Comparison of ENCODE assay signal across 8 cellular contexts in genomic region chr10:63264852-63265617, GRCh38.
DNase-seq lines count a peak whose midpoint lies in the region; ATAC-seq and TF ChIP-seq lines count a peak whose summit lies in the region.

No MANE protein-coding gene starts in this region.

- no peak overlapping the region for H2BK12ac ChIP-seq in neuronal stem cell (ENCODE audit: low read length)

- H3K9ac ChIP-seq in neuronal stem cell (ENCODE audit: low read depth, low read length, poor library complexity) = no peak overlapping the region

- no peak overlapping the region for H3K4me2 ChIP-seq in neuronal stem cell (ENCODE audit: insufficient read depth, low read length, poor library complexity, severe bottlenecking)

- H2AFZ ChIP-seq in neuronal stem cell (ENCODE audit: low read length) = no peak overlapping the region

- H3K27me3 ChIP-seq in SJCRH30 = no peaks in the 10 kb centered on the region
- H3K27me3 ChIP-seq in neuronal stem cell (ENCODE audit: control insufficient read depth in 3 of 3, insufficient read depth in 3 of 3, low read depth in 1 of 3, low read length in 3 of 3) = no peaks in the 10 kb centered on the region

- H4K8ac ChIP-seq in neuronal stem cell (ENCODE audit: low read depth, low read length) = no peak overlapping the region

- H3K79me1 ChIP-seq in neuronal stem cell (ENCODE audit: low read depth, low read length) = peaks cover 2% of the 10 kb centered on the region

- peaks cover 12% of the 10 kb centered on the region for H3K36me3 Mint-ChIP-seq in stimulated activated memory B cell treated with anti-CD40 and anti-IgM and Interleukin-4, amounts not matched to agents 10 μg/mL and 1 μg/mL and 100 μg/mL, for 72 hours

- no peak overlapping the region for H2BK5ac ChIP-seq in neuronal stem cell (ENCODE audit: low read length)

- H3K14ac ChIP-seq in neuronal stem cell (ENCODE audit: low read length) = no peak overlapping the region

- no peak overlapping the region for H2BK15ac ChIP-seq in neuronal stem cell (ENCODE audit: low read length)

- no peaks in the 10 kb centered on the region for H3K27me3 Mint-ChIP-seq in stimulated activated memory B cell treated with anti-CD40 and anti-IgM and Interleukin-4, amounts not matched to agents 10 μg/mL and 1 μg/mL and 100 μg/mL, for 72 hours

- intact Hi-C loops in left colon (cut with DNase I, micrococcal nuclease) = loop anchor here in 1 of 2 donors (5.0 kb wide), 1 partner anchor 367 kb away; no protein-coding TSS in a partner anchor

- H3K23ac ChIP-seq in neuronal stem cell (ENCODE audit: low read depth, low read length, poor library complexity) = no peak overlapping the region

- H3K27ac ChIP-seq in SJCRH30 (peak overlapping the region; percentile 97), neuronal stem cell (replicated peaks; ENCODE audit: low read length) (no peak overlapping the region)

- H4K91ac ChIP-seq in neuronal stem cell (ENCODE audit: low read depth, low read length, poor library complexity) = no peak overlapping the region

- H3K4me1 ChIP-seq in SJCRH30 (peaks cover 15% of the 10 kb centered on the region), neuronal stem cell (ENCODE audit: control insufficient read depth in 2 of 2, insufficient read depth in 1 of 2, low read depth in 1 of 2, low read length in 2 of 2) (no peaks in the 10 kb centered on the region)

- TF ChIP-seq CTCF in cardiac fibroblast (IDR thresholded peaks at IDR 0.05; ENCODE audit: low read depth, low read length) = no peak

- H3K36me3 ChIP-seq in SJCRH30 (peaks cover 34% of the 10 kb centered on the region), neuronal stem cell (replicated peaks in 1 of 2; ENCODE audit: control insufficient read depth in 2 of 2, insufficient read depth in 2 of 2, low read length in 2 of 2) (peaks cover 0 to 37% of the 10 kb centered on the region in 2 donors)

- H3K4me3 Mint-ChIP-seq in stimulated activated memory B cell treated with anti-CD40 and anti-IgM and Interleukin-4, amounts not matched to agents 10 μg/mL and 1 μg/mL and 100 μg/mL, for 72 hours = peak overlapping the region; percentile 86

- no CpG with 5 or more reads among the region's 5 CpGs for WGBS in neuronal stem cell (ENCODE audit: extremely low coverage in 2 of 2, insufficient read length in 2 of 2, insufficient replicate concordance in 1 of 2), 2 donors

- H2AK5ac ChIP-seq in neuronal stem cell (ENCODE audit: low read depth, low read length) = no peak overlapping the region

- no peaks in the 10 kb centered on the region for H3K9me3 Mint-ChIP-seq in stimulated activated memory B cell treated with anti-CD40 and anti-IgM and Interleukin-4, amounts not matched to agents 10 μg/mL and 1 μg/mL and 100 μg/mL, for 72 hours

- peak overlapping the region; percentile 77 for H3K4me3 ChIP-seq in SJCRH30
- peak overlapping the region; percentile 40 to 67 for H3K4me3 ChIP-seq in cardiac fibroblast (replicated peaks in 1 of 2; ENCODE audit: low read depth in 2 of 2, low read length in 2 of 2)
- peak overlapping the region in 1 of 2 donors; percentile 58 for H3K4me3 ChIP-seq in neuronal stem cell (ENCODE audit: low read length in 2 of 2)

- H3K27ac Mint-ChIP-seq in stimulated activated memory B cell treated with anti-CD40 and anti-IgM and Interleukin-4, amounts not matched to agents 10 μg/mL and 1 μg/mL and 100 μg/mL, for 72 hours = peak overlapping the region; percentile 98

- no peak overlapping the region for H3K18ac ChIP-seq in neuronal stem cell (ENCODE audit: low read length)

- DNase-seq in COR-L47 (lab: John Stamatoyannopoulos, UW) (peak; percentile 62), HK-2 (ENCODE audit: unreplicated experiment) (peak; percentile 45), SJCRH30 (peak; percentile 15 to 66), cardiac fibroblast (ENCODE audit: low read depth in 2 of 2) (peak; percentile 59 to 70), left colon (peak in 1 of 2 donors; percentile 29), neuronal stem cell (ENCODE audit: low spot score) (no peak), superior temporal gyrus (ENCODE audit: extremely low spot score) (no peak)

- H2BK120ac ChIP-seq in neuronal stem cell (ENCODE audit: low read depth, low read length) = no peak overlapping the region

- H3K9me3 ChIP-seq in SJCRH30 (replicated peaks) (no peaks in the 10 kb centered on the region), neuronal stem cell (replicated peaks in 1 of 2; ENCODE audit: control insufficient read depth in 2 of 2, insufficient read depth in 1 of 2, low read depth in 1 of 2, low read length in 2 of 2) (no peaks in the 10 kb centered on the region)

- ATAC-seq in left colon = peak; percentile 30
- ATAC-seq in stimulated activated memory B cell treated with anti-CD40 and anti-IgM and Interleukin-4, amounts not matched to agents 10 μg/mL and 1 μg/mL and 100 μg/mL, for 72 hours = no peak

- H3K4me1 Mint-ChIP-seq in stimulated activated memory B cell treated with anti-CD40 and anti-IgM and Interleukin-4, amounts not matched to agents 10 μg/mL and 1 μg/mL and 100 μg/mL, for 72 hours = peaks cover 25% of the 10 kb centered on the region

- no peak overlapping the region for H3K4ac ChIP-seq in neuronal stem cell (ENCODE audit: low read length)

Comparison
In these comparisons a context has a peak if more than half of its experiments do, and no peak if none do; other contexts are left out.
1. DNase-seq: peak in COR-L47 (single experiment), HK-2 (single experiment), SJCRH30 (2 of 2) and cardiac fibroblast (2 of 2); none in neuronal stem cell (single experiment) and superior temporal gyrus (single experiment).